In the genomic region with DNA sequence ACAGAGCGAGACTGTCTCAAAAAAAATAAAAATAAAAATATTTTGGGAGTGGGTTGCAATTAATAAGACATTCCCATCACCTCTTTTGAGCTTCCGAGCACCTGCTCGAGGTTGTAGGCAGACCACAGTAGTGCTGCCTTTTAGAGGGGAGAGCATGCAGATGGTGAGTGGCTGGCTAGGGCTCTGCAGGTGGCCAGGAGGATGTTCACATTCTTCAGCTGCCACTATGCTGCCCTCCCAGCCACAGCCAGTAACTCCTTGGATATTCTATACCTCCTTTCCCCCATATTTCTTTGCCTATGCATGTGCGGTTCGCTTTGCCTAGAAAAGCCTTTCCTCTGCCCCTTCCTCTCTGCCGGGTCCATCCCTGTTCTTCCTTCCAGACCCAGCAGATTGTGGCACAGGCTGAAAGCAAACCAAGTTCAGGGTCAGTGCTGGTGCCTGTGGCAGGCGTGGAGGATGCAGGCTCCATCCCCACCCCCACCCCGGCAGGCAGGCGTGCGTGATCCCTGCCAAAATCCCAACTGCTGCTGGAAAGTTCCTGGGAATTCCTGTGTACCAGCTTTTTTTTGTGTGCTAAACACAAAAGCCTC, we compare ENCODE assay signal across 14 cellular contexts.
"Had no signal": no experiment of that assay in that cellular context is flagged by ENCODE, and none has a peak within 500 bp of the region (broad histone marks: within the 10 kb centered on the region; RNA-seq: fewer than 3 reads in every experiment).

No MANE protein-coding gene starts in this region.

- H3K27ac ChIP-seq: parathyroid adenoma had no signal

- H3K27ac Mint-ChIP-seq: activated CD4-positive, alpha-beta memory T cell treated with anti-CD3 and anti-CD28 coated beads for 36 hours; activated naive CD8-positive, alpha-beta T cell treated with anti-CD3 and anti-CD28 coated beads, Interleukin-2, amount 10 ng/mL, durations not matched to agents 7 days and 5 days; activated T-cell treated with anti-CD3 and anti-CD28 coated beads, Interleukin-2, amount 50 U/mL, for 72 hours had no signal

- H3K36me3 Mint-ChIP-seq: activated CD4-positive, alpha-beta memory T cell treated with anti-CD3 and anti-CD28 coated beads for 36 hours; activated naive CD8-positive, alpha-beta T cell treated with anti-CD3 and anti-CD28 coated beads, Interleukin-2, amount 10 ng/mL, durations not matched to agents 7 days and 5 days had no signal

- DNase-seq: activated CD4-positive, alpha-beta memory T cell treated with anti-CD3 and anti-CD28 coated beads for 36 hours; activated CD4-positive, alpha-beta T cell treated with anti-CD3 and anti-CD28 coated beads for 1 hour; activated CD8-positive, alpha-beta memory T cell treated with anti-CD3 and anti-CD28 coated beads, Interleukin-2, amount 50 U/mL, for 4 hours; activated naive CD8-positive, alpha-beta T cell treated with anti-CD3 and anti-CD28 coated beads, Interleukin-2, amount 10 ng/mL, durations not matched to agents 7 days and 5 days; activated T-cell treated with anti-CD3 and anti-CD28 coated beads, Interleukin-2, amount 50 U/mL, for 72 hours; kidney; left ventricle myocardium superior; retina; stimulated activated CD4-positive, alpha-beta T cell treated with anti-CD3 and anti-CD28 coated beads, Interleukin-4, amount 100 ng/mL, for 1 hour; stimulated activated CD8-positive, alpha-beta memory T cell treated with anti-CD3 and anti-CD28 coated beads, Interleukin-4, amount 100 ng/mL, for 48 hours; stimulated activated naive CD8-positive, alpha-beta T cell treated with anti-CD3 and anti-CD28 coated beads, Interleukin-15, amount 100 ng/mL, for 72 hours; SW 1271 had no signal

- H3K9me3 Mint-ChIP-seq: activated CD4-positive, alpha-beta memory T cell treated with anti-CD3 and anti-CD28 coated beads for 36 hours; activated naive CD8-positive, alpha-beta T cell treated with anti-CD3 and anti-CD28 coated beads, Interleukin-2, amount 10 ng/mL, durations not matched to agents 7 days and 5 days; activated T-cell treated with anti-CD3 and anti-CD28 coated beads, Interleukin-2, amount 50 U/mL, for 72 hours; neural crest cell; stimulated activated naive CD8-positive, alpha-beta T cell treated with anti-CD3 and anti-CD28 coated beads, Interleukin-15, amount 100 ng/mL, for 72 hours had no signal

- H3K4me1 ChIP-seq: parathyroid adenoma had no signal

- ATAC-seq: activated T-cell treated with anti-CD3 and anti-CD28 coated beads, Interleukin-2, amount 50 U/mL, for 72 hours; left ventricle myocardium superior; stimulated activated naive CD8-positive, alpha-beta T cell treated with anti-CD3 and anti-CD28 coated beads, Interleukin-15, amount 100 ng/mL, for 72 hours had no signal

- H3K4me3 Mint-ChIP-seq: activated CD4-positive, alpha-beta memory T cell treated with anti-CD3 and anti-CD28 coated beads for 36 hours; activated naive CD8-positive, alpha-beta T cell treated with anti-CD3 and anti-CD28 coated beads, Interleukin-2, amount 10 ng/mL, durations not matched to agents 7 days and 5 days; activated T-cell treated with anti-CD3 and anti-CD28 coated beads, Interleukin-2, amount 50 U/mL, for 72 hours; neural crest cell; stimulated activated naive CD8-positive, alpha-beta T cell treated with anti-CD3 and anti-CD28 coated beads, Interleukin-15, amount 100 ng/mL, for 72 hours had no signal
